In the genomic region with DNA sequence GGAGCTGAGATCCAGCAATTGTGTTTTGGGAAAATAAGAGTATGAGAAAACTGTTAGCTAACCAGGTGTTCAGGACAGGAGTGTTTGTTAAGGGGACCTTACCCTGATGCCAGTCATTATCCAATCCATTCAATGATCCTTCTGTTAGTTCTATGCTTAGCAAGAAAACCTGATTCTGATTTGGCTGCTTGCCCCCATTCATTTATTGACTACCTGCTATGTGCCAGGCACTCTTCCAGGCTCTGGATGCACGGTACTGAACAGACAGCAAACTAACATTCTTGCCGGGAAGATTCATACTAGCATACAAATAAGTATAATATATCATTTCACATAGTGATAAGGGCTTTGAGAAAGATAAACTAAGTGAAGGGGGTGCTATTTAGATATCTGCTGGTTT, we compare ENCODE assay signal across 1 cellular context.
TF ChIP-seq lines count a peak whose summit lies in the region.

No MANE protein-coding gene starts in this region.

TF ChIP-seq in A549, 52 proteins besides CTCF, POLR2A, EP300 and RAD21 (continued from another document):
- TF ChIP-seq HES2 (IDR thresholded peaks at IDR 0.05) (no peak), TFCP2L1 (CRISPR knock-in tag; IDR thresholded peaks at IDR 0.05) (no peak), HOXA7 (CRISPR knock-in tag; IDR thresholded peaks at IDR 0.05) (no peak), JUN (IDR thresholded peaks at IDR 0.05) (no peak)
TF ChIP-seq in A549: peak in this region for 0.
